In the genomic region with DNA sequence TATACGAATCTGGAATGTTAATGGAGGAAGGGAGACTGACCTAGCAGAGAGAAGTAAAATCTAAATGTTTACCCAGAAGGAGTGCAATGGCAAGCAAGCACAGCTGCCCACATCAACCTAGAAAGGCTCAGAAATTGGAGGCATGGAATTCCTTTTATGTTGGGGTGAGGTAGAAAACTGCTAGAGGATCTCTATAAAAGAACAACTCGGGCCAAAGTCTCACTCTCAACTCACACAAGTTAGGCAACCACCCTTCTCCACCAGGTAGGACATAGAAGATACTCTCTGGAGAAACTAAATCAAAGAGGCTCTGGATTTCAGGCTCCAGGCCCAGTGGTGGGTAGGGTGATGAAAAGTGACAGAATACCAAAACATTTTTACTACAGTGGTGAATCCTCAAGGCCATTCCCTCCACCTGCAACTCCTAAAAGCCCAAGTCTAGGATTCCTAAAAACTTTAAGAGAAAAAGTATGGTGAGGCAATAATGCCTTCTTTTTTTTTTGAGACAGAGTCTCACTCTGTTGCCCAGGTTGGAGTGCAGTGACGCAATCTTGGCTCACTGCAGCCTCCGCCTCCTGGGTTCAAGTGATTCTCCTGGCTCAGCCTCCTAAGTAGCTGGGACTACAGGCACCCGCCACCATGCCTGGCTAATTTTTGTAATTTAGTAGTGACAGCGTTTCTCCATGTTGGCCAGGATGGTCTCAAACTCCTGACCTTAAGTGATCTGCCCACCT, we compare ENCODE assay signal across 1 cellular context.
TF ChIP-seq lines count a peak whose summit lies in the region.

No MANE protein-coding gene starts in this region.

TF ChIP-seq in K562, 482 proteins besides CTCF, POLR2A, EP300 and RAD21:
- TF ChIP-seq SMARCE1 (IDR thresholded peaks at IDR 0.05) (no peak), ZNF707 (CRISPR knock-in tag; conservative IDR thresholded peaks at IDR 0.05) (no peak)
- TF ChIP-seq, protein P1, sequence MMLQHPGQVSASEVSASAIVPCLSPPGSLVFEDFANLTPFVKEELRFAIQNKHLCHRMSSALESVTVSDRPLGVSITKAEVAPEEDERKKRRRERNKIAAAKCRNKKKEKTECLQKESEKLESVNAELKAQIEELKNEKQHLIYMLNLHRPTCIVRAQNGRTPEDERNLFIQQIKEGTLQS (IDR thresholded peaks at IDR 0.05): 0 out of 2 replicates have a peak, but pooled peaks have one; percentile 8
- TF ChIP-seq, protein P1 (CRISPR knock-in tag; conservative IDR thresholded peaks at IDR 0.05): no peak
